ENCODE assay signal across 15 cellular contexts in genomic region chr12:108852674-108853073, GRCh38. TPM values are rescaled to one million over a fixed set of nuclear protein-coding genes. Genes with fewer than 3 reads are reported as not detected.
DNase-seq lines count a peak whose midpoint lies in the region; ATAC-seq and TF ChIP-seq lines count a peak whose summit lies in the region.
"Had no signal": no experiment of that assay in that cellular context is flagged by ENCODE, and none has a peak within 500 bp of the region (broad histone marks: within the 10 kb centered on the region; RNA-seq: fewer than 3 reads in every experiment).

No MANE protein-coding gene starts in this region.

- no peak for ATAC-seq in Right ventricle myocardium superior (ENCODE audit: poor library complexity)
- ATAC-seq: esophagus mucosa, left lobe of liver had no signal

- H3K4me1 ChIP-seq in left ventricle myocardium inferior (peaks cover 91% of the 10 kb centered on the region), duodenal mucosa (ENCODE audit: control insufficient read depth in 1 of 2, insufficient read depth in 2 of 2, low read length in 2 of 2) (peaks cover 23 to 25% of the 10 kb centered on the region in 2 donors), vagina (peaks cover 56% of the 10 kb centered on the region)

- no peak overlapping the region for H3K9ac ChIP-seq in duodenal mucosa (ENCODE audit: low read depth in 1 of 2, low read length in 2 of 2)

- H3K27me3 Mint-ChIP-seq in nephron progenitor cell (ENCODE audit: low read depth, poor library complexity), result peaks cover 4% of the 10 kb centered on the region

- peaks cover 22% of the 10 kb centered on the region for H3K36me3 ChIP-seq in left ventricle myocardium inferior
- peaks cover 2 to 22% of the 10 kb centered on the region in 2 donors for H3K36me3 ChIP-seq in duodenal mucosa (ENCODE audit: control insufficient read depth in 1 of 2, insufficient read depth in 2 of 2, low read length in 2 of 2)
- H3K36me3 ChIP-seq in vagina, result peaks cover 0 to 14% of the 10 kb centered on the region in 2 donors

- peaks cover 67% of the 10 kb centered on the region for H3K36me3 Mint-ChIP-seq in nephron progenitor cell (ENCODE audit: low read depth)

- H3K9me3 ChIP-seq in left ventricle myocardium inferior (replicated peaks) (peaks cover 4% of the 10 kb centered on the region), duodenal mucosa (ENCODE audit: control insufficient read depth in 1 of 2, low read length in 2 of 2) (no peaks in the 10 kb centered on the region), vagina (no peaks in the 10 kb centered on the region)

- H3K27me3 ChIP-seq in left ventricle myocardium inferior (ENCODE audit: low read depth) (no peaks in the 10 kb centered on the region), duodenal mucosa (ENCODE audit: control insufficient read depth in 1 of 2, insufficient read depth in 2 of 2, low read length in 2 of 2) (no peaks in the 10 kb centered on the region), vagina (no peaks in the 10 kb centered on the region)

- H3K4me1 Mint-ChIP-seq in nephron progenitor cell, result peaks cover 54% of the 10 kb centered on the region

- no peak overlapping the region for H3K4me3 Mint-ChIP-seq in nephron progenitor cell

- no peak for TF ChIP-seq POLR2A in vagina (IDR thresholded peaks at IDR 0.05)

- H3K4me3 ChIP-seq in left ventricle myocardium inferior, result peak overlapping the region; percentile 45
- no peak overlapping the region for H3K4me3 ChIP-seq in duodenal mucosa (ENCODE audit: low read depth in 1 of 2, low read length in 2 of 2)
- H3K4me3 ChIP-seq in vagina, result no peak overlapping the region

- H3K27ac ChIP-seq in left ventricle myocardium inferior (replicated peaks) (peak overlapping the region; percentile 98), duodenal mucosa (ENCODE audit: low read depth, low read length) (peak overlapping the region; percentile 13), vagina (peak overlapping the region; percentile 91)

- peak overlapping the region; percentile 36 for H3K27ac Mint-ChIP-seq in nephron progenitor cell

- no peak for DNase-seq in left ventricle myocardium inferior
- DNase-seq in Right ventricle myocardium superior, result no peak
- no peak for DNase-seq in nephron progenitor cell
- no peak for DNase-seq in vagina (ENCODE audit: extremely low spot score in 2 of 2)
- no peak for DNase-seq in NCI-H345 (lab: John Stamatoyannopoulos, UW)
- DNase-seq in superior temporal gyrus (ENCODE audit: extremely low spot score), result no peak
- no peak for DNase-seq in T-helper 1 cell
- DNase-seq: activated CD4-positive, alpha-beta T cell treated with anti-CD3 and anti-CD28 coated beads for 48 hours; activated naive CD4-positive, alpha-beta T cell; KBM-7; SHP77 treated with DMSO at 0.1 percent for 48 hours; small intestine had no signal

- TF ChIP-seq CTCF in left ventricle myocardium inferior (IDR thresholded peaks at IDR 0.05; ENCODE audit: borderline replicate concordance), result no peak
- TF ChIP-seq CTCF in nephron progenitor cell (IDR thresholded peaks at IDR 0.05), result no peak
- no peak for TF ChIP-seq CTCF in vagina (IDR thresholded peaks at IDR 0.05)

- H3K9me3 Mint-ChIP-seq in nephron progenitor cell, result peaks cover 7% of the 10 kb centered on the region

- intact Hi-C loops in left ventricle myocardium inferior (cut with micrococcal nuclease), result loop anchor here (10.0 kb wide), 1 partner anchor 48 kb away; no protein-coding TSS in a partner anchor
- intact Hi-C loops in Right ventricle myocardium superior (cut with DNase I), result loop anchor here (5.0 kb wide), 1 partner anchor 35 kb away; no protein-coding TSS in a partner anchor
- intact Hi-C loops in vagina (cut with DNase I), result loop anchor here (10.0 kb wide), 4 partner anchors 48 to 288 kb away; partner anchors contain the start of genes ALKBH2, ISCU, SART3 and UNG

RNA-seq across cellular contexts. Expression of gene SSH1, which starts 4.7 kb away (rescaled TPM):
- 30.1 TPM for total RNA-seq in left ventricle myocardium inferior
- 26.3 TPM for total RNA-seq in Right ventricle myocardium superior
- total RNA-seq in vagina, result 38.1 TPM

RNA-seq across cellular contexts. Expression of gene DAO, which starts 27.2 kb away (rescaled TPM):
- not detected for total RNA-seq in left ventricle myocardium inferior
- total RNA-seq in Right ventricle myocardium superior, result not detected
- not detected for total RNA-seq in vagina
- total RNA-seq: esophagus mucosa had no signal

Comparison
In these comparisons a context has a peak if more than half of its experiments do, and no peak if none do; other contexts are left out.
1. H3K27ac ChIP-seq: peak in every context shown above with its lines; median percentile 98 in left ventricle myocardium inferior; 91 in vagina; 13 in duodenal mucosa.